ENCODE assay signal across 1 cellular context in genomic region chr1:71049951-71050598, GRCh38.
TF ChIP-seq lines count a peak whose summit lies in the region.

No MANE protein-coding gene starts in this region.

TF ChIP-seq in liver, 16 proteins besides CTCF, POLR2A, EP300 and RAD21:
- TF ChIP-seq, protein P1, sequence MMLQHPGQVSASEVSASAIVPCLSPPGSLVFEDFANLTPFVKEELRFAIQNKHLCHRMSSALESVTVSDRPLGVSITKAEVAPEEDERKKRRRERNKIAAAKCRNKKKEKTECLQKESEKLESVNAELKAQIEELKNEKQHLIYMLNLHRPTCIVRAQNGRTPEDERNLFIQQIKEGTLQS (IDR thresholded peaks at IDR 0.05) = no peak
- TF ChIP-seq FOXA1 (IDR thresholded peaks at IDR 0.05) (no peak), MAX (IDR thresholded peaks at IDR 0.05) (no peak), GABPA (IDR thresholded peaks at IDR 0.05 in 1 of 2, conservative IDR thresholded peaks at IDR 0.05 in 1 of 2) (no peak), NR2F2 (IDR thresholded peaks at IDR 0.05) (no peak), JUND (IDR thresholded peaks at IDR 0.05) (no peak), RXRA (IDR thresholded peaks at IDR 0.05) (no peak), ZBTB33 (IDR thresholded peaks at IDR 0.05) (no peak), YY1 (IDR thresholded peaks at IDR 0.05) (no peak), EGR1 (IDR thresholded peaks at IDR 0.05; ENCODE audit: low read depth in 2 of 2) (no peak), TAF1 (conservative IDR thresholded peaks at IDR 0.05) (no peak), FOXA2 (IDR thresholded peaks at IDR 0.05) (no peak), SP1 (IDR thresholded peaks at IDR 0.05) (no peak)
- TF ChIP-seq, protein P2, sequence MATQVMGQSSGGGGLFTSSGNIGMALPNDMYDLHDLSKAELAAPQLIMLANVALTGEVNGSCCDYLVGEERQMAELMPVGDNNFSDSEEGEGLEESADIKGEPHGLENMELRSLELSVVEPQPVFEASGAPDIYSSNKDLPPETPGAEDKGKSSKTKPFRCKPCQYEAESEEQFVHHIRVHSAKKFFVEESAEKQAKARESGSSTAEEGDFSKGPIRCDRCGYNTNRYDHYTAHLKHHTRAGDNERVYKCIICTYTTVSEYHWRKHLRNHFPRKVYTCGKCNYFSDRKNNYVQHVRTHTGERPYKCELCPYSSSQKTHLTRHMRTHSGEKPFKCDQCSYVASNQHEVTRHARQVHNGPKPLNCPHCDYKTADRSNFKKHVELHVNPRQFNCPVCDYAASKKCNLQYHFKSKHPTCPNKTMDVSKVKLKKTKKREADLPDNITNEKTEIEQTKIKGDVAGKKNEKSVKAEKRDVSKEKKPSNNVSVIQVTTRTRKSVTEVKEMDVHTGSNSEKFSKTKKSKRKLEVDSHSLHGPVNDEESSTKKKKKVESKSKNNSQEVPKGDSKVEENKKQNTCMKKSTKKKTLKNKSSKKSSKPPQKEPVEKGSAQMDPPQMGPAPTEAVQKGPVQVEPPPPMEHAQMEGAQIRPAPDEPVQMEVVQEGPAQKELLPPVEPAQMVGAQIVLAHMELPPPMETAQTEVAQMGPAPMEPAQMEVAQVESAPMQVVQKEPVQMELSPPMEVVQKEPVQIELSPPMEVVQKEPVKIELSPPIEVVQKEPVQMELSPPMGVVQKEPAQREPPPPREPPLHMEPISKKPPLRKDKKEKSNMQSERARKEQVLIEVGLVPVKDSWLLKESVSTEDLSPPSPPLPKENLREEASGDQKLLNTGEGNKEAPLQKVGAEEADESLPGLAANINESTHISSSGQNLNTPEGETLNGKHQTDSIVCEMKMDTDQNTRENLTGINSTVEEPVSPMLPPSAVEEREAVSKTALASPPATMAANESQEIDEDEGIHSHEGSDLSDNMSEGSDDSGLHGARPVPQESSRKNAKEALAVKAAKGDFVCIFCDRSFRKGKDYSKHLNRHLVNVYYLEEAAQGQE (IDR thresholded peaks at IDR 0.05) = no peak
TF ChIP-seq in liver: peak in this region for 0.
